ENCODE assay signal across 1 cellular context in genomic region chr1:21668232-21669032, GRCh38.
TF ChIP-seq lines count a peak whose summit lies in the region.

No MANE protein-coding gene starts in this region.

TF ChIP-seq in endothelial cell of umbilical vein, 7 proteins besides CTCF, POLR2A, EP300 and RAD21 (continued from another document):
- TF ChIP-seq EZH2 (IDR thresholded peaks at IDR 0.05; ENCODE audit: borderline replicate concordance, low read depth, low read length, severe bottlenecking) = peak; percentile 1
- no peak for TF ChIP-seq FOS (IDR thresholded peaks at IDR 0.05; ENCODE audit: borderline replicate concordance, insufficient read depth, low read length)
- TF ChIP-seq JUN (IDR thresholded peaks at IDR 0.05; ENCODE audit: borderline replicate concordance, insufficient read depth, insufficient read length, low read depth) = no peak
